Comparison of ENCODE assay signal across 9 cellular contexts in the genomic region with DNA sequence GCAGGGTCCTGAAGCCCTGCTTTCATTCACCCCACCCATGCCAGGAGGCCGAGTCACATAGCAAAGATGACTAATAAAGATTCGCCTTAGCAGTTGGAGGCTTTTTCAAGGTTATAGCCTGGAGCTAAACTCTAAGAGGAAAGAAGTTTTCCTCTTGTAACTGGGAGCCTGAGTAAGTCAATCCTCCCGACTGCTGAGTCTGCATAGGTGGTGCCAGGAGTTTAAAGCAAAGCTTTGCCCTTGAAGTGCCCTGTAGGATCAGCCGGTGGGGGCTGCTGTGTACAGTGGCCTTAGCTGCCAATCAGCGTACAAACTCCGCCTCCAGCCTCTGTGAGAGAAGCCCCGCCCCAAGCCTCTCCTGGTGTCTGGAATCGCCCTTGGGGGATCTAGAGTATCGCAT.
DNase-seq lines count a peak whose midpoint lies in the region; TF ChIP-seq lines count a peak whose summit lies in the region.
"Had no signal": no experiment of that assay in that cellular context is flagged by ENCODE, and none has a peak within 500 bp of the region (broad histone marks: within the 10 kb centered on the region; RNA-seq: fewer than 3 reads in every experiment).

No MANE protein-coding gene starts in this region.

- H3K27ac Mint-ChIP-seq in activated CD4-positive, alpha-beta memory T cell treated with anti-CD3 and anti-CD28 coated beads, Interleukin-2, amount 10 ng/mL, durations not matched to agents 7 days and 5 days, result no peak overlapping the region

- H3K4me3 ChIP-seq in BJ (ENCODE audit: low read depth, low read length) (no peak overlapping the region), HUES48 (ENCODE audit: low read depth, low read length) (peak overlapping the region; percentile 47; the same call in 1 of the 2 replicates), astrocyte of the spinal cord (ENCODE audit: low read depth, low read length) (no peak overlapping the region)

- no peaks in the 10 kb centered on the region for H3K9me3 ChIP-seq in HUES48 (ENCODE audit: control insufficient read depth, insufficient read depth, low read length)

- no peaks in the 10 kb centered on the region for H3K9me3 Mint-ChIP-seq in activated CD4-positive, alpha-beta memory T cell treated with anti-CD3 and anti-CD28 coated beads, Interleukin-2, amount 10 ng/mL, durations not matched to agents 7 days and 5 days

- no peak overlapping the region for H3K4me3 Mint-ChIP-seq in activated CD4-positive, alpha-beta memory T cell treated with anti-CD3 and anti-CD28 coated beads, Interleukin-2, amount 10 ng/mL, durations not matched to agents 7 days and 5 days

- H3K27me3 ChIP-seq in BJ (ENCODE audit: control insufficient read depth, insufficient read depth, low read length) (no peaks in the 10 kb centered on the region), HUES48 (ENCODE audit: control insufficient read depth, insufficient read depth, low read length) (no peaks in the 10 kb centered on the region)

- DNase-seq in BJ (ENCODE audit: low read depth), result peak; percentile 5
- DNase-seq in astrocyte of the spinal cord (ENCODE audit: low read depth, low spot score), result peak; percentile 5
- DNase-seq in kidney glomerular epithelial cell (lab: John Stamatoyannopoulos, UW), result peak; percentile 24
- no peak for DNase-seq in AG08396 (ENCODE audit: low spot score)
- DNase-seq in MV-4-11 (lab: John Stamatoyannopoulos, UW), result no peak
- DNase-seq in activated CD4-positive, alpha-beta memory T cell treated with anti-CD3 and anti-CD28 coated beads, Interleukin-2, amount 10 ng/mL, durations not matched to agents 7 days and 5 days, result no peak
- DNase-seq in occipital lobe (lab: John Stamatoyannopoulos, UW), result no peak
- DNase-seq: KG1 had no signal

- peaks cover 7% of the 10 kb centered on the region for H3K4me1 ChIP-seq in HUES48 (ENCODE audit: control insufficient read depth, insufficient read depth, low read length)

- in situ Hi-C loops in astrocyte of the spinal cord (cut with HindIII; ENCODE audit: low sequenced_read_pairs), result no loop called here

- no peaks in the 10 kb centered on the region for H3K27me3 Mint-ChIP-seq in activated CD4-positive, alpha-beta memory T cell treated with anti-CD3 and anti-CD28 coated beads, Interleukin-2, amount 10 ng/mL, durations not matched to agents 7 days and 5 days

- no peaks in the 10 kb centered on the region for H3K4me1 Mint-ChIP-seq in activated CD4-positive, alpha-beta memory T cell treated with anti-CD3 and anti-CD28 coated beads, Interleukin-2, amount 10 ng/mL, durations not matched to agents 7 days and 5 days

- no peak overlapping the region for H3K9ac ChIP-seq in HUES48 (ENCODE audit: low read depth, low read length)

- no peaks in the 10 kb centered on the region for H3K36me3 ChIP-seq in BJ (ENCODE audit: control insufficient read depth, insufficient read depth, low read length)
- H3K36me3 ChIP-seq in HUES48 (ENCODE audit: control insufficient read depth, insufficient read depth, low read length), result no peaks in the 10 kb centered on the region

- no peak for TF ChIP-seq CTCF in BJ (IDR thresholded peaks at IDR 0.05; ENCODE audit: insufficient read depth, low read depth, low read length)
- TF ChIP-seq CTCF in astrocyte of the spinal cord (IDR thresholded peaks at IDR 0.05; ENCODE audit: low read depth, low read length), result no peak

- CTCF ChIA-PET in BJ (lab: Yijun Ruan, JAX), result no interaction called here
- CTCF ChIA-PET in activated CD4-positive, alpha-beta memory T cell treated with anti-CD3 and anti-CD28 coated beads, Interleukin-2, amount 10 ng/mL, durations not matched to agents 7 days and 5 days (lab: Charles Lee), result no interaction called here

- H3K27ac ChIP-seq in HUES48 (ENCODE audit: low read depth, low read length), result peak overlapping the region; percentile 65

- POLR2A ChIA-PET in BJ (lab: Charles Lee), result no interaction called here
- POLR2A ChIA-PET in activated CD4-positive, alpha-beta memory T cell treated with anti-CD3 and anti-CD28 coated beads, Interleukin-2, amount 10 ng/mL, durations not matched to agents 7 days and 5 days (lab: Charles Lee), result no interaction called here

- no peaks in the 10 kb centered on the region for H3K36me3 Mint-ChIP-seq in activated CD4-positive, alpha-beta memory T cell treated with anti-CD3 and anti-CD28 coated beads, Interleukin-2, amount 10 ng/mL, durations not matched to agents 7 days and 5 days (ENCODE audit: low read depth)

Comparison
In these comparisons a context has a peak if more than half of its experiments do, and no peak if none do; other contexts are left out.
1. DNase-seq: peak in BJ (single experiment), astrocyte of the spinal cord (single experiment) and kidney glomerular epithelial cell (single experiment); none in AG08396 (single experiment), MV-4-11 (single experiment), activated CD4-positive, alpha-beta memory T cell treated with anti-CD3 and anti-CD28 coated beads, Interleukin-2, amount 10 ng/mL, durations not matched to agents 7 days and 5 days (single experiment) and occipital lobe (single experiment).